21 cellular contexts compared by ENCODE assay signal in genomic region chr20:47338131-47338628, GRCh38. TPM values are rescaled to one million over a fixed set of nuclear protein-coding genes. Genes with fewer than 3 reads are reported as not detected.
DNase-seq lines count a peak whose midpoint lies in the region; ATAC-seq, FAIRE-seq and TF ChIP-seq lines count a peak whose summit lies in the region.
"Had no signal": no experiment of that assay in that cellular context is flagged by ENCODE, and none has a peak within 500 bp of the region (broad histone marks: within the 10 kb centered on the region; RNA-seq: fewer than 3 reads in every experiment).

No MANE protein-coding gene starts in this region.

- H3K4me1 Mint-ChIP-seq in nephron progenitor cell = peaks cover 46% of the 10 kb centered on the region

- H3K27ac ChIP-seq in cardiac muscle cell = peak overlapping the region; percentile 54
- H3K27ac ChIP-seq: colonic mucosa, HL-60, neutrophil, PC-9 had no signal

- H3K9me3 ChIP-seq in adipocyte (ENCODE audit: control insufficient read depth, low read length) = no peaks in the 10 kb centered on the region
- no peaks in the 10 kb centered on the region for H3K9me3 ChIP-seq in cardiac muscle cell (ENCODE audit: low read depth)
- H3K9me3 ChIP-seq: colonic mucosa, neutrophil, tibial artery had no signal

- no peak overlapping the region for H3K4me3 ChIP-seq in adipocyte (ENCODE audit: low read length)
- no peak overlapping the region for H3K4me3 ChIP-seq in cardiac muscle cell
- H3K4me3 ChIP-seq: colonic mucosa, PC-9, tibial artery had no signal

- peaks cover 67% of the 10 kb centered on the region for H3K36me3 Mint-ChIP-seq in nephron progenitor cell (ENCODE audit: low read depth)

- H3K27ac Mint-ChIP-seq in nephron progenitor cell = peak overlapping the region; percentile 72
- H3K27ac Mint-ChIP-seq: activated CD8-positive, alpha-beta T cell treated with anti-CD3 and anti-CD28 coated beads for 36 hours; activated T-helper 17 cell treated with anti-CD3 and anti-CD28 coated beads, Interleukin-2, amount 50 U/mL, for 72 hours had no signal

- H3K9ac ChIP-seq in adipocyte (ENCODE audit: low read length) = peak overlapping the region; percentile 31

- H3K36me3 ChIP-seq in adipocyte (ENCODE audit: control insufficient read depth, insufficient read depth, low read length, severe bottlenecking) (peaks cover 16% of the 10 kb centered on the region), cardiac muscle cell (no peaks in the 10 kb centered on the region)
- H3K36me3 ChIP-seq: colonic mucosa, tibial artery had no signal

- H3K27me3 ChIP-seq in adipocyte (replicated peaks; ENCODE audit: control insufficient read depth, insufficient read depth, low read length) (no peaks in the 10 kb centered on the region), cardiac muscle cell (no peaks in the 10 kb centered on the region)
- H3K27me3 ChIP-seq: colonic mucosa, neutrophil, tibial artery had no signal

- no peak overlapping the region for H3K4me3 Mint-ChIP-seq in nephron progenitor cell
- H3K4me3 Mint-ChIP-seq: activated CD8-positive, alpha-beta T cell treated with anti-CD3 and anti-CD28 coated beads for 36 hours; activated T-helper 17 cell treated with anti-CD3 and anti-CD28 coated beads, Interleukin-2, amount 50 U/mL, for 72 hours; CD14-positive monocyte had no signal

- no peak for DNase-seq in adipocyte (ENCODE audit: low read depth)
- no peak for DNase-seq in cardiac muscle cell (ENCODE audit: low read depth in 1 of 2, low spot score in 1 of 2)
- DNase-seq in nephron progenitor cell = no peak
- no peak for DNase-seq in frontal cortex (ENCODE audit: low spot score in 2 of 2)
- no peak for DNase-seq in occipital lobe (lab: John Stamatoyannopoulos, UW)
- DNase-seq: activated CD8-positive, alpha-beta T cell treated with anti-CD3 and anti-CD28 coated beads for 36 hours; colonic mucosa; KBM-7; NCI-H2107; PC-9; stimulated activated CD4-positive, alpha-beta T cell treated with anti-CD3 and anti-CD28 coated beads, Interleukin-4, amount 100 ng/mL, for 24 hours; SW 1271; tibial artery had no signal

- H3K9me3 Mint-ChIP-seq in nephron progenitor cell = no peaks in the 10 kb centered on the region
- H3K9me3 Mint-ChIP-seq: activated CD8-positive, alpha-beta T cell treated with anti-CD3 and anti-CD28 coated beads for 36 hours; activated T-helper 17 cell treated with anti-CD3 and anti-CD28 coated beads, Interleukin-2, amount 50 U/mL, for 72 hours had no signal

- no peak for TF ChIP-seq CTCF in cardiac muscle cell (IDR thresholded peaks at IDR 0.05; ENCODE audit: low read depth, low read length)
- TF ChIP-seq CTCF in nephron progenitor cell (IDR thresholded peaks at IDR 0.05) = no peak

- ATAC-seq in HG02981 (IDR thresholded peaks at IDR 0.05; ENCODE audit: unreplicated experiment) = no peak
- no peak for ATAC-seq in HG02840 (IDR thresholded peaks at IDR 0.05; ENCODE audit: low FRiP score, unreplicated experiment)
- ATAC-seq: activated CD8-positive, alpha-beta T cell treated with anti-CD3 and anti-CD28 coated beads for 36 hours; activated T-helper 17 cell treated with anti-CD3 and anti-CD28 coated beads, Interleukin-2, amount 50 U/mL, for 72 hours had no signal

- H3K27me3 Mint-ChIP-seq in nephron progenitor cell (ENCODE audit: low read depth, poor library complexity) = no peaks in the 10 kb centered on the region
- H3K27me3 Mint-ChIP-seq: activated CD8-positive, alpha-beta T cell treated with anti-CD3 and anti-CD28 coated beads for 36 hours; activated T-helper 17 cell treated with anti-CD3 and anti-CD28 coated beads, Interleukin-2, amount 50 U/mL, for 72 hours had no signal

- H3K4me1 ChIP-seq in adipocyte (ENCODE audit: control insufficient read depth, insufficient read depth, low read length) = peaks cover 25% of the 10 kb centered on the region
- no peaks in the 10 kb centered on the region for H3K4me1 ChIP-seq in cardiac muscle cell (ENCODE audit: low read depth)

- no peak for FAIRE-seq in frontal cortex (lab: Jason Lieb, UNC)
- FAIRE-seq: endothelial cell of umbilical vein, GM19239 had no signal

RNA-seq across cellular contexts. Expression of gene ZMYND8, which starts 18.3 kb away (rescaled TPM):
- total RNA-seq in cardiac muscle cell (33.0 and 45.0 TPM in 2 replicates), frontal cortex (36.7 TPM), occipital lobe (58.6 TPM)
- polyA plus RNA-seq in cardiac muscle cell = 27.5 and 27.6 TPM in 2 replicates
